In genomic region chr16:54145881-54146280, GRCh38 we compare ENCODE assay signal across 25 cellular contexts.
"Had no signal": no experiment of that assay in that cellular context is flagged by ENCODE, and none has a peak within 500 bp of the region (broad histone marks: within the 10 kb centered on the region; RNA-seq: fewer than 3 reads in every experiment).

No MANE protein-coding gene starts in this region.

- DNase-seq: activated CD4-positive, alpha-beta T cell treated with anti-CD3 and anti-CD28 coated beads, Interleukin-2, amount 10 ng/mL, durations not matched to agents 24 days and 14 days; activated CD4-positive, alpha-beta T cell treated with anti-CD3 and anti-CD28 coated beads, Interleukin-2, amount 50 U/mL, for 4 hours; activated CD8-positive, alpha-beta T cell treated with anti-CD3 and anti-CD28 coated beads for 36 hours; activated gamma-delta T cell; activated naive CD4-positive, alpha-beta T cell treated with Interleukin-2 at 50 U/mL for 16 hours; activated naive CD8-positive, alpha-beta T cell treated with anti-CD3 and anti-CD28 coated beads, Interleukin-2, amount 10 ng/mL, durations not matched to agents 7 days and 5 days; activated T-cell treated with anti-CD3 and anti-CD28 coated beads, Interleukin-2, amount 50 U/mL, for 24 hours; body of pancreas; Kasumi-1; KG1; MG63; NCI-H1048; NCI-H1105 treated with DMSO at 0.1 percent for 48 hours; NCI-H1436; NCI-H187; NCI-H2029 treated with DMSO at 0.1 percent for 48 hours; NCI-H345; NCI-H510A; NCI-H69; PC-9; SIG-M5; SW 1271; T-helper 1 cell; T-helper 2 cell; T-helper 9 cell had no signal
